ENCODE assay signal across 11 cellular contexts in the genomic region with DNA sequence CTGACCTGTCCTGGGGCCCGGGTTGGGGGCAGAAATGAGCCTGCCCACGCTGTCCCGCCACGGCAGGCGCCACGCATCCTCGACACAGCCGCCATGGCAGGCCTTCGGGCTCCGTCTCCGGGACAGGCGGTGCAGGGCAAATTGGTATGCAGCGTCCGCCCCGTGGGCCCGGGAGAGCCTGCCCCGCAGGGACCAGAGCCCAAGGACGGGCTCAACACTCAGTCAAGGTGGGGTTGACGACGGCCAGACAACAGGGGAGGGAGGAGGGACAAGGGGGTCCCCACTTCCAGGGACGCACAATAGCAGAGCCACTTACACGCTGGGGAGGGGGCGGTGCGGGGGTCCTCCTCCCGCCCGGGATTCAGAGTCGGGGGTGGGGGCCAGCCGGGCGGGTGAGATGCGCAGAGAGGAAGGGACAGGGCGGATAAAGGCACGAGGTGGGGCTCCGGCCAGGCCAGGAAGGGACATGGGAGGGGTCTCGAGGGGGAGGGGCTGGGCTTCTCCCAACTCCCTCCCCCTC. TPM values are rescaled to one million over a fixed set of nuclear protein-coding genes. Genes with fewer than 3 reads are reported as not detected.
DNase-seq lines count a peak whose midpoint lies in the region; ATAC-seq lines count a peak whose summit lies in the region.
"Had no signal": no experiment of that assay in that cellular context is flagged by ENCODE, and none has a peak within 500 bp of the region (broad histone marks: within the 10 kb centered on the region; RNA-seq: fewer than 3 reads in every experiment).

No MANE protein-coding gene starts in this region.

- no peak overlapping the region for H3K9ac ChIP-seq in muscle layer of colon (ENCODE audit: low read length)

- no peaks in the 10 kb centered on the region for H3K9me3 ChIP-seq in muscle layer of colon (ENCODE audit: low read length)

- peaks cover 65% of the 10 kb centered on the region for H3K4me1 ChIP-seq in muscle layer of colon (ENCODE audit: insufficient read depth, low read length)
- H3K4me1 ChIP-seq in urinary bladder (ENCODE audit: insufficient read depth) = no peaks in the 10 kb centered on the region

- peaks cover 40% of the 10 kb centered on the region for H3K36me3 Mint-ChIP-seq in activated T-cell treated with anti-CD3 and anti-CD28 coated beads, Interleukin-2, amount 50 U/mL, for 24 hours (ENCODE audit: low read depth)
- peaks cover 31% of the 10 kb centered on the region for H3K36me3 Mint-ChIP-seq in central memory CD8-positive, alpha-beta T cell (ENCODE audit: insufficient read depth)
- H3K36me3 Mint-ChIP-seq in activated CD4-positive, alpha-beta T cell treated with anti-CD3 and anti-CD28 coated beads for 36 hours (ENCODE audit: low read depth) = peaks cover 9% of the 10 kb centered on the region

- no peak for ATAC-seq in central memory CD8-positive, alpha-beta T cell (replicated peaks; ENCODE audit: extremely low read depth, poor library complexity, severe bottlenecking)
- ATAC-seq in activated CD4-positive, alpha-beta T cell treated with anti-CD3 and anti-CD28 coated beads for 36 hours = no peak

- H3K27me3 ChIP-seq in muscle layer of colon (ENCODE audit: control insufficient read depth in 1 of 2, insufficient read depth in 2 of 2, low read length in 2 of 2) = peaks cover 0 to 1% of the 10 kb centered on the region in 2 donors

- peak overlapping the region; percentile 64 for H3K27ac Mint-ChIP-seq in activated T-cell treated with anti-CD3 and anti-CD28 coated beads, Interleukin-2, amount 50 U/mL, for 24 hours
- H3K27ac Mint-ChIP-seq in central memory CD8-positive, alpha-beta T cell (ENCODE audit: low read depth) = peak overlapping the region; percentile 64
- H3K27ac Mint-ChIP-seq in activated CD4-positive, alpha-beta T cell treated with anti-CD3 and anti-CD28 coated beads for 36 hours = no peak overlapping the region

- H3K27ac ChIP-seq in muscle layer of colon (ENCODE audit: low read depth, low read length) (peak overlapping the region; percentile 89), urinary bladder (ENCODE audit: low read depth) (no peak overlapping the region)

- intact Hi-C loops in activated CD4-positive, alpha-beta T cell treated with anti-CD3 and anti-CD28 coated beads for 36 hours (cut with DNase I, micrococcal nuclease) = loop anchor here (1.0 to 5.0 kb wide), 5 partner anchors 19 to 356 kb away; a partner anchor contains a TSS

- 39% methylated on average over 34 of the region's 34 CpGs for WGBS in urinary bladder

- H3K36me3 ChIP-seq in muscle layer of colon (ENCODE audit: insufficient read depth, low read length) (peaks cover 16% of the 10 kb centered on the region), urinary bladder (ENCODE audit: insufficient read depth) (no peaks in the 10 kb centered on the region)

- DNase-seq in activated T-cell treated with anti-CD3 and anti-CD28 coated beads, Interleukin-2, amount 50 U/mL, for 24 hours = no peak
- no peak for DNase-seq in activated T-cell treated with anti-CD3 and anti-CD28 coated beads, Interleukin-2, amount 50 U/mL, for 1 hour
- no peak for DNase-seq in central memory CD8-positive, alpha-beta T cell (ENCODE audit: low spot score in 2 of 2)
- DNase-seq in LoVo (ENCODE audit: low spot score) (no peak), NCI-H2081 (lab: John Stamatoyannopoulos, UW) (no peak)
- DNase-seq in activated CD4-positive, alpha-beta T cell treated with anti-CD3 and anti-CD28 coated beads for 36 hours = no peak
- DNase-seq: NCI-H2081 treated with DMSO at 0.1 percent for 48 hours had no signal

- CTCF ChIA-PET in activated CD4-positive, alpha-beta T cell treated with anti-CD3 and anti-CD28 coated beads for 36 hours (lab: Charles Lee) = interaction anchor here (1.8 kb wide), 1 partner anchor 55 kb away, joined by 7 read pairs; no protein-coding TSS in a partner anchor

- H3K4me3 ChIP-seq in muscle layer of colon (ENCODE audit: low read depth in 1 of 2, low read length in 2 of 2) (peak overlapping the region; percentile 49 to 57), urinary bladder (ENCODE audit: low read depth, low read length) (peak overlapping the region; percentile 51)

- H3K4me3 Mint-ChIP-seq in activated T-cell treated with anti-CD3 and anti-CD28 coated beads, Interleukin-2, amount 50 U/mL, for 24 hours = no peak overlapping the region
- peak overlapping the region; percentile 65 for H3K4me3 Mint-ChIP-seq in central memory CD8-positive, alpha-beta T cell
- H3K4me3 Mint-ChIP-seq in activated CD4-positive, alpha-beta T cell treated with anti-CD3 and anti-CD28 coated beads for 36 hours = no peak overlapping the region

- peaks cover 38% of the 10 kb centered on the region for H3K4me1 Mint-ChIP-seq in activated T-cell treated with anti-CD3 and anti-CD28 coated beads, Interleukin-2, amount 50 U/mL, for 24 hours (ENCODE audit: low read depth)
- peaks cover 31% of the 10 kb centered on the region for H3K4me1 Mint-ChIP-seq in central memory CD8-positive, alpha-beta T cell
- H3K4me1 Mint-ChIP-seq in activated CD4-positive, alpha-beta T cell treated with anti-CD3 and anti-CD28 coated beads for 36 hours = peaks cover 32% of the 10 kb centered on the region

- H3K9me3 Mint-ChIP-seq in activated T-cell treated with anti-CD3 and anti-CD28 coated beads, Interleukin-2, amount 50 U/mL, for 24 hours = no peaks in the 10 kb centered on the region
- no peaks in the 10 kb centered on the region for H3K9me3 Mint-ChIP-seq in central memory CD8-positive, alpha-beta T cell
- H3K9me3 Mint-ChIP-seq in activated CD4-positive, alpha-beta T cell treated with anti-CD3 and anti-CD28 coated beads for 36 hours (ENCODE audit: low read depth) = no peaks in the 10 kb centered on the region

- POLR2A ChIA-PET in activated CD4-positive, alpha-beta T cell treated with anti-CD3 and anti-CD28 coated beads for 36 hours (lab: Charles Lee) = no interaction called here

- peaks cover 4% of the 10 kb centered on the region for H3K27me3 Mint-ChIP-seq in activated T-cell treated with anti-CD3 and anti-CD28 coated beads, Interleukin-2, amount 50 U/mL, for 24 hours
- peaks cover 4% of the 10 kb centered on the region for H3K27me3 Mint-ChIP-seq in central memory CD8-positive, alpha-beta T cell
- peaks cover 4% of the 10 kb centered on the region for H3K27me3 Mint-ChIP-seq in activated CD4-positive, alpha-beta T cell treated with anti-CD3 and anti-CD28 coated beads for 36 hours

RNA-seq across cellular contexts. Expression of a gene that starts 1.2 kb away (rescaled TPM):
- 0.63 TPM for total RNA-seq in urinary bladder
- polyA plus RNA-seq in urinary bladder = 22.1 TPM
- total RNA-seq in activated CD4-positive, alpha-beta T cell treated with anti-CD3 and anti-CD28 coated beads for 36 hours = under 1 TPM; 0.47 to 0.82 TPM

RNA-seq across cellular contexts. Expression of a gene that starts 4.6 kb away (rescaled TPM):
- 6.8 TPM for total RNA-seq in urinary bladder
- polyA plus RNA-seq in urinary bladder = 55.6 TPM
- 10 to 100 TPM; 14.6 to 16.2 TPM for total RNA-seq in activated CD4-positive, alpha-beta T cell treated with anti-CD3 and anti-CD28 coated beads for 36 hours

RNA-seq across cellular contexts. Expression of a gene that starts 10.1 kb away (rescaled TPM):
- total RNA-seq in urinary bladder = not detected
- polyA plus RNA-seq in urinary bladder = 2.6 TPM
- 1 to 10 TPM; 2.6 to 3.2 TPM for total RNA-seq in activated CD4-positive, alpha-beta T cell treated with anti-CD3 and anti-CD28 coated beads for 36 hours
- total RNA-seq: dermis blood vessel endothelial cell had no signal
- polyA plus RNA-seq: AG04450 had no signal

RNA-seq across cellular contexts. Expression of a gene that starts 18.8 kb away (rescaled TPM):
- 31.2 TPM for total RNA-seq in urinary bladder
- polyA plus RNA-seq in urinary bladder = 60.2 TPM
- 10 to 100 TPM; 80.4 to 84.0 TPM for total RNA-seq in activated CD4-positive, alpha-beta T cell treated with anti-CD3 and anti-CD28 coated beads for 36 hours

RNA-seq across cellular contexts. Expression of a gene that starts 21.0 kb away (rescaled TPM):
- total RNA-seq in urinary bladder = 9.8 TPM
- polyA plus RNA-seq in urinary bladder = 31.0 TPM
- 10 to 100 TPM; 32.2 to 33.7 TPM for total RNA-seq in activated CD4-positive, alpha-beta T cell treated with anti-CD3 and anti-CD28 coated beads for 36 hours
